Comparison of ENCODE assay signal across 4 cellular contexts in the genomic region with DNA sequence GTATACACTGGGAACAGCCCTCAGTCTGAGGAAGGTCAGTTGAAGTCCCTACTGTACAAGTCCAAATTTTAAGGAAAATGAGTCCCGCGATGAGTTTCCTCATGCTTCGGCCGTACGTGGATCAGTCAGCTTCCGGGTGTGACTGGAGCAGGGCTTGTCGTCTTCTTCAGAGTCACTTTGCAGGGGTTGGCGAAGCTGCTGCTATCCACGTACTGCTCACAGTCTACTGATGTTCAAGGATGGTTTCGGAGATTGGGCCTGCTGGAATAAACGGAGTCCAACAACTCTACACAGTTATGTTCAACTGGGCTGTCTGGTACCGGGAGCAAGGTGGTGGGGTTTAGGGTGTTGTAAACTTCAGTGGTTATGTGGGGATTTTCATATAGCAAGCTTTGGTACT. TPM values are rescaled to one million over a fixed set of nuclear protein-coding genes. Genes with fewer than 3 reads are reported as not detected.
DNase-seq lines count a peak whose midpoint lies in the region; FAIRE-seq and TF ChIP-seq lines count a peak whose summit lies in the region.
"Not testable (repeated sequence)": the region's sequence is repeated elsewhere in the genome, so short reads cannot be mapped to it uniquely, and the experiment has no call there.

No MANE protein-coding gene starts in this region.

- H3K36me3 ChIP-seq in astrocyte (ENCODE audit: insufficient read depth, low read length), result not testable (repeated sequence)

- FAIRE-seq in astrocyte (lab: Jason Lieb, UNC), result not testable (repeated sequence)

- peaks cover 26% of the 10 kb centered on the region for H3K9me3 Mint-ChIP-seq in astrocyte (ENCODE audit: unreplicated experiment)
- H3K9me3 Mint-ChIP-seq in osteocyte (ENCODE audit: unreplicated experiment), result not testable (repeated sequence)

- H3K27me3 ChIP-seq in astrocyte (ENCODE audit: insufficient read depth, low read length), result not testable (repeated sequence)

- not testable (repeated sequence) for H3K27ac ChIP-seq in astrocyte (ENCODE audit: low read depth, low read length)

- peaks cover 41% of the 10 kb centered on the region for H3K36me3 Mint-ChIP-seq in astrocyte (ENCODE audit: low read depth, unreplicated experiment)
- peaks cover 17% of the 10 kb centered on the region for H3K36me3 Mint-ChIP-seq in osteocyte (ENCODE audit: unreplicated experiment)

- not testable (repeated sequence) for H3K9me3 ChIP-seq in astrocyte (ENCODE audit: insufficient read depth, low read depth, low read length)

- H3K4me1 Mint-ChIP-seq in astrocyte (ENCODE audit: low read depth, unreplicated experiment); osteocyte (ENCODE audit: unreplicated experiment): not testable (repeated sequence)

- H4K20me1 ChIP-seq in astrocyte (ENCODE audit: insufficient read depth, low read length), result not testable (repeated sequence)

- H3K27ac Mint-ChIP-seq in astrocyte (ENCODE audit: unreplicated experiment), result peak overlapping the region; percentile 55
- not testable (repeated sequence) for H3K27ac Mint-ChIP-seq in osteocyte (ENCODE audit: unreplicated experiment)

- H3K4me2 ChIP-seq in astrocyte (ENCODE audit: low read length), result not testable (repeated sequence)

- not testable (repeated sequence) for H3K9ac ChIP-seq in astrocyte (ENCODE audit: low read length)

- not testable (repeated sequence) for H3K79me2 ChIP-seq in astrocyte (ENCODE audit: insufficient read depth, low read length)

- not testable (repeated sequence) for H3K27me3 Mint-ChIP-seq in astrocyte (ENCODE audit: low read depth, unreplicated experiment); osteocyte (ENCODE audit: unreplicated experiment)

- H3K4me1 ChIP-seq in astrocyte (ENCODE audit: insufficient read depth, low read length), result not testable (repeated sequence)

- not testable (repeated sequence) for TF ChIP-seq CTCF in astrocyte (IDR thresholded peaks at IDR 0.05; ENCODE audit: insufficient read depth, low read depth, low read length); osteocyte (IDR thresholded peaks at IDR 0.05)

- peak; percentile 37 for DNase-seq in activated CD8-positive, alpha-beta memory T cell treated with anti-CD3 and anti-CD28 coated beads, Interleukin-2, amount 50 U/mL, for 48 hours
- not testable (repeated sequence) for DNase-seq in astrocyte (ENCODE audit: low read depth)
- DNase-seq in mesenteric fat pad (ENCODE audit: low spot score), result peak; percentile 30
- peak; percentile 57 for DNase-seq in osteocyte (ENCODE audit: extremely low spot score, unreplicated experiment)

- not testable (repeated sequence) for H3K4me3 ChIP-seq in astrocyte (ENCODE audit: insufficient read depth, low read depth, low read length)

- not testable (repeated sequence) for H3K4me3 Mint-ChIP-seq in astrocyte (ENCODE audit: unreplicated experiment); osteocyte (ENCODE audit: unreplicated experiment)

- H2AFZ ChIP-seq in astrocyte (ENCODE audit: low read depth, low read length), result not testable (repeated sequence)

RNA-seq across cellular contexts. Expression of a gene that starts 22.0 kb away (rescaled TPM):
- total RNA-seq in astrocyte (11.9 and 12.0 TPM in 2 replicates), mesenteric fat pad (9.8 TPM), osteocyte (13.0 and 13.6 TPM in 2 replicates)
